26 cellular contexts compared by ENCODE assay signal in genomic region chr2:203407496-203407895, GRCh38.
"Had no signal": no experiment of that assay in that cellular context is flagged by ENCODE, and none has a peak within 500 bp of the region (broad histone marks: within the 10 kb centered on the region; RNA-seq: fewer than 3 reads in every experiment).

No MANE protein-coding gene starts in this region.

- ATAC-seq: activated CD8-positive, alpha-beta memory T cell treated with anti-CD3 and anti-CD28 coated beads, Interleukin-2, amount 10 ng/mL, durations not matched to agents 7 days and 5 days; Panc1; Right ventricle myocardium inferior; T-cell had no signal

- H3K27ac ChIP-seq: SK-N-MC had no signal

- DNase-seq: activated B cell treated with CpG ODN at 0.5 μM for 24 hours; activated CD4-positive, alpha-beta T cell treated with anti-CD3 and anti-CD28 coated beads for 1 hour; activated CD4-positive, alpha-beta T cell treated with anti-CD3 and anti-CD28 coated beads, Interleukin-2, amount 10 ng/mL, durations not matched to agents 24 days and 14 days; activated CD4-positive, alpha-beta T cell treated with anti-CD3 and anti-CD28 coated beads, Interleukin-2, amount 50 U/mL, for 48 hours; activated CD8-positive, alpha-beta memory T cell treated with anti-CD3 and anti-CD28 coated beads, Interleukin-2, amount 10 ng/mL, durations not matched to agents 7 days and 5 days; activated effector memory CD4-positive, alpha-beta T cell treated with Interleukin-2 at 50 U/mL for 16 hours; activated naive CD4-positive, alpha-beta T cell; activated T-cell treated with anti-CD3 and anti-CD28 coated beads, Interleukin-2, amount 50 U/mL, for 24 hours; amygdala; NCI-H1092; NCI-H1417; NCI-H2029; NCI-H2107; NCI-H2171 treated with DMSO at 0.1 percent for 48 hours; NCI-H226; NCI-H526; NCI-H774; RPMI8226; T-cell; T-helper 2 cell; T1000 had no signal

- H3K4me3 ChIP-seq: SK-N-MC had no signal

- FAIRE-seq: astrocyte, TTC549 had no signal
